Comparison of ENCODE assay signal across 26 cellular contexts in genomic region chr2:186911551-186912085, GRCh38.
"Had no signal": no experiment of that assay in that cellular context is flagged by ENCODE, and none has a peak within 500 bp of the region (broad histone marks: within the 10 kb centered on the region; RNA-seq: fewer than 3 reads in every experiment).

No MANE protein-coding gene starts in this region.

- ATAC-seq: natural killer cell, right lobe of liver had no signal

- H3K4me1 Mint-ChIP-seq: naive B cell, natural killer cell, nephron progenitor cell, neural progenitor cell had no signal

- DNase-seq: islet precursor cell; left ventricle myocardium inferior; mesendoderm; naive B cell; natural killer cell; nephron progenitor cell; occipital lobe; right lobe of liver; stimulated activated CD4-positive, alpha-beta T cell treated with anti-CD3 and anti-CD28 coated beads, Interleukin-1b, Interleukin-23, amount 100 ng/mL, for 48 hours; stimulated activated CD4-positive, alpha-beta T cell treated with anti-CD3 and anti-CD28 coated beads, Interleukin-4, amount 100 ng/mL, for 1 hour; stimulated activated naive CD4-positive, alpha-beta T cell; tibial artery had no signal

- H3K9me3 Mint-ChIP-seq: mesothelial cell of epicardium; naive B cell; nephron progenitor cell; neural progenitor cell; stimulated activated naive CD8-positive, alpha-beta T cell treated with anti-CD3 and anti-CD28 coated beads, Interleukin-15, Interleukin-2, amounts not matched to agents 100 ng/mL and 50 ng/mL, for 24 hours; type B pancreatic cell had no signal

- H3K79me2 ChIP-seq: hepatocyte, parathyroid adenoma had no signal

- H3K4me3 ChIP-seq: hepatocyte, left ventricle myocardium inferior, lung, neural progenitor cell, right atrium auricular region, right lobe of liver, smooth muscle cell, suprapubic skin, thoracic aorta, tibial artery, vagina had no signal

- H3K4me1 ChIP-seq: neural progenitor cell, parathyroid adenoma, right atrium auricular region, right lobe of liver, suprapubic skin, vagina had no signal

- H3K4me2 ChIP-seq: hepatocyte, neural progenitor cell, smooth muscle cell had no signal

- H3K4me3 Mint-ChIP-seq: mesothelial cell of epicardium; naive B cell; natural killer cell; nephron progenitor cell; neural progenitor cell; stimulated activated naive CD8-positive, alpha-beta T cell treated with anti-CD3 and anti-CD28 coated beads, Interleukin-15, Interleukin-2, amounts not matched to agents 100 ng/mL and 50 ng/mL, for 24 hours; type B pancreatic cell had no signal

- H3K36me3 Mint-ChIP-seq: mesothelial cell of epicardium, naive B cell, natural killer cell, neural progenitor cell, type B pancreatic cell had no signal

- H3K27me3 ChIP-seq: hepatocyte, neural progenitor cell, neutrophil, right atrium auricular region, right lobe of liver, suprapubic skin, tibial artery, vagina had no signal

- H3K9ac ChIP-seq: neural progenitor cell, parathyroid adenoma had no signal

- H3K27ac Mint-ChIP-seq: mesothelial cell of epicardium; naive B cell; natural killer cell; neural progenitor cell; progenitor cell of endocrine pancreas; stimulated activated naive CD8-positive, alpha-beta T cell treated with anti-CD3 and anti-CD28 coated beads, Interleukin-15, Interleukin-2, amounts not matched to agents 100 ng/mL and 50 ng/mL, for 24 hours; type B pancreatic cell had no signal

- H3K9me3 ChIP-seq: left ventricle myocardium inferior, neutrophil, right atrium auricular region, right lobe of liver, suprapubic skin, thoracic aorta, tibial artery, vagina had no signal

- H3K36me3 ChIP-seq: left ventricle myocardium inferior, neural progenitor cell, neutrophil, right atrium auricular region, right lobe of liver, suprapubic skin, thoracic aorta, tibial artery, vagina had no signal

- H2AFZ ChIP-seq: hepatocyte, neural progenitor cell, parathyroid adenoma had no signal

- H3K27ac ChIP-seq: hepatocyte, left ventricle myocardium inferior, neural progenitor cell, neutrophil, parathyroid adenoma, right atrium auricular region, right lobe of liver, suprapubic skin, thoracic aorta, tibial artery, vagina had no signal

- H3K27me3 Mint-ChIP-seq: progenitor cell of endocrine pancreas; stimulated activated naive CD8-positive, alpha-beta T cell treated with anti-CD3 and anti-CD28 coated beads, Interleukin-15, Interleukin-2, amounts not matched to agents 100 ng/mL and 50 ng/mL, for 24 hours; type B pancreatic cell had no signal
